ENCODE assay signal across 8 cellular contexts in genomic region chr17:76147211-76148014, GRCh38. TPM values are rescaled to one million over a fixed set of nuclear protein-coding genes. Genes with fewer than 3 reads are reported as not detected.
A peak's percentile ranks its signal among the peaks of the same experiment; 100 is the strongest.
DNase-seq lines count a peak whose midpoint lies in the region; ATAC-seq, FAIRE-seq and TF ChIP-seq lines count a peak whose summit lies in the region.

No MANE protein-coding gene starts in this region.

- CTCF ChIA-PET in activated CD4-positive, alpha-beta memory T cell treated with anti-CD3 and anti-CD28 coated beads for 36 hours (lab: Charles Lee): interaction anchor here (1.1 to 2.7 kb wide), 2 partner anchors 34 to 132 kb away, joined by 7 to 14 read pairs; no protein-coding TSS in a partner anchor
- CTCF ChIA-PET in HepG2 (lab: Yijun Ruan, JAX; ENCODE audit: low intra/inter-chr PET ratio, low total read pairs): interaction anchor here (1.3 to 3.7 kb wide), 3 partner anchors 23 to 35 kb away, joined by 3 to 50 read pairs (median 6); no protein-coding TSS in a partner anchor

- no peaks in the 10 kb centered on the region for H4K20me1 ChIP-seq in HepG2 (ENCODE audit: insufficient read depth, low read length)

- FAIRE-seq in HepG2 (lab: Jason Lieb, UNC): peak; percentile 88

- in situ Hi-C loops in HepG2 (cut with HindIII; ENCODE audit: extremely low pct_ligation_motif_present, low pct_unique_long_range_greater_than_20kb): no loop called here

- TF ChIP-seq EP300 in HepG2 (IDR thresholded peaks at IDR 0.05; ENCODE audit: low read depth in 2 of 2, low read length in 2 of 2) (no peak), HepG2 (CRISPR knock-in tag; IDR thresholded peaks at IDR 0.05; ENCODE audit: borderline replicate concordance) (no peak)

- no peak overlapping the region for H3K4me2 ChIP-seq in HepG2 (ENCODE audit: low read depth, low read length)

- peak overlapping the region; percentile 93 for H3K27ac Mint-ChIP-seq in activated CD4-positive, alpha-beta memory T cell treated with anti-CD3 and anti-CD28 coated beads for 36 hours

- TF ChIP-seq CTCF in HepG2 (CRISPR knock-in tag; IDR thresholded peaks at IDR 0.05): peak; percentile 69

- 53% methylated on average over 13 of the region's 13 CpGs for WGBS in HepG2 (ENCODE audit: low lambda C conversion rate)

- H2AFZ ChIP-seq in HepG2 (ENCODE audit: low read length): no peak overlapping the region

- H3K4me1 Mint-ChIP-seq in activated CD4-positive, alpha-beta memory T cell treated with anti-CD3 and anti-CD28 coated beads for 36 hours (ENCODE audit: low read depth): peaks cover 62% of the 10 kb centered on the region

- TF ChIP-seq RAD21 in HepG2 (CRISPR knock-in tag; IDR thresholded peaks at IDR 0.05): peak; percentile 50; the same call in 1 of the 2 replicates

- no peak overlapping the region for H3K4me3 ChIP-seq in HepG2 (replicated peaks in 1 of 3; ENCODE audit: insufficient read depth in 1 of 3, low read depth in 2 of 3, low read length in 3 of 3)

- no peaks in the 10 kb centered on the region for H3K9me3 Mint-ChIP-seq in activated CD4-positive, alpha-beta memory T cell treated with anti-CD3 and anti-CD28 coated beads for 36 hours

- H3K27ac ChIP-seq in HepG2 (ENCODE audit: extremely low read length, insufficient read depth, low read length): no peak overlapping the region

- H3K27me3 Mint-ChIP-seq in activated CD4-positive, alpha-beta memory T cell treated with anti-CD3 and anti-CD28 coated beads for 36 hours: no peaks in the 10 kb centered on the region

- ATAC-seq in HepG2 (no peak), HG02970 (IDR thresholded peaks at IDR 0.05; ENCODE audit: low FRiP score, unreplicated experiment) (no peak), HG03135 (IDR thresholded peaks at IDR 0.05; ENCODE audit: unreplicated experiment) (no peak), HG03378 (IDR thresholded peaks at IDR 0.05; ENCODE audit: unreplicated experiment) (no peak)

- H3K36me3 Mint-ChIP-seq in activated CD4-positive, alpha-beta memory T cell treated with anti-CD3 and anti-CD28 coated beads for 36 hours: peaks cover 15% of the 10 kb centered on the region

- POLR2A ChIA-PET in activated CD4-positive, alpha-beta memory T cell treated with anti-CD3 and anti-CD28 coated beads for 36 hours (lab: Charles Lee): no interaction called here
- POLR2A ChIA-PET in HepG2 (lab: Yijun Ruan, JAX): interaction anchor here (1.0 kb wide), 1 partner anchor 9 kb away, joined by 5 read pairs; no protein-coding TSS in a partner anchor

- peaks cover 0 to 26% of the 10 kb centered on the region in 2 experiments for H3K27me3 ChIP-seq in HepG2 (ENCODE audit: control insufficient read depth in 1 of 2, insufficient read depth in 2 of 2, low read length in 2 of 2)

- no peak for TF ChIP-seq POLR2A in HepG2 (IDR thresholded peaks at IDR 0.05; ENCODE audit: insufficient read depth in 1 of 2, low read depth in 2 of 2, low read length in 2 of 2)

- no peak overlapping the region for H3K9ac ChIP-seq in HepG2 (ENCODE audit: insufficient read depth, low read depth, low read length)

- H3K4me1 ChIP-seq in HepG2 (ENCODE audit: insufficient read depth, low read length): peaks cover 32% of the 10 kb centered on the region

- H3K9me3 ChIP-seq in HepG2 (ENCODE audit: low read length): no peaks in the 10 kb centered on the region

- H3K4me3 Mint-ChIP-seq in activated CD4-positive, alpha-beta memory T cell treated with anti-CD3 and anti-CD28 coated beads for 36 hours: no peak overlapping the region

- no peaks in the 10 kb centered on the region for H3K79me2 ChIP-seq in HepG2 (ENCODE audit: insufficient read depth, low read length)

- H3K36me3 ChIP-seq in HepG2 (replicated peaks in 1 of 2; ENCODE audit: control insufficient read depth in 1 of 2, insufficient read depth in 2 of 2, low read length in 2 of 2): no peaks in the 10 kb centered on the region

- no TSS peak for BruUV-seq in HepG2 (replicated peaks; lab: Mats Ljungman, UMichigan)

- intact Hi-C loops in activated CD4-positive, alpha-beta memory T cell treated with anti-CD3 and anti-CD28 coated beads for 36 hours (cut with micrococcal nuclease): no loop called here
- intact Hi-C loops in HepG2 (cut with micrococcal nuclease; ENCODE audit: unreplicated experiment): no loop called here

- peak; percentile 50 for DNase-seq in D341Med (ENCODE audit: low spot score)
- DNase-seq in Kasumi-1 (lab: John Stamatoyannopoulos, UW): peak; percentile 71 to 77
- no peak for DNase-seq in activated CD4-positive, alpha-beta memory T cell treated with anti-CD3 and anti-CD28 coated beads for 36 hours
- DNase-seq in HepG2 (ENCODE audit: low spot score): peak; percentile 45
- DNase-seq in ecto neural progenitor cell (ENCODE audit: low spot score): no peak

RNA-seq across cellular contexts. Expression of gene FOXJ1, which starts 6.4 kb away (rescaled TPM):
- under 1 TPM; 0.22 to 0.29 TPM for total RNA-seq in activated CD4-positive, alpha-beta memory T cell treated with anti-CD3 and anti-CD28 coated beads for 36 hours
- total RNA-seq in HepG2 (2016; rRNA removed; fragmentation: Illumina TruSeq; extraction: Trizol): 1.4 and 1.6 TPM in 2 replicates
- total RNA-seq in HepG2 (2016; cell fraction: cytosol; rRNA removed; fragmentation: Illumina TruSeq; extraction: Trizol; ENCODE audit: low read depth): 0.09 and 0.30 TPM in 2 replicates
- total RNA-seq in HepG2 (2016; cell fraction: insoluble cytoplasmic fraction; rRNA removed; fragmentation: Illumina TruSeq; extraction: Trizol): 1.4 and 1.9 TPM in 2 replicates
- 0.77 and 0.93 TPM in 2 replicates for total RNA-seq in HepG2 (2016; cell fraction: membrane; rRNA removed; fragmentation: Illumina TruSeq; extraction: Trizol)
- total RNA-seq in HepG2 (2016; cell fraction: nucleus; rRNA removed; fragmentation: Illumina TruSeq; extraction: Trizol): 0.94 and 1.3 TPM in 2 replicates
- polyA plus RNA-seq in HepG2 (2011; rRNA removed): 0.98 and 1.2 TPM in 2 replicates
- 0.82 and 1.5 TPM in 2 replicates for polyA plus RNA-seq in HepG2 (2011; cell fraction: cytosol; rRNA removed)
- polyA plus RNA-seq in HepG2 (2011; cell fraction: nucleus; rRNA removed): 2.8 and 3.7 TPM in 2 replicates
- polyA plus RNA-seq in HepG2 (2012): 0.66 and 0.96 TPM in 2 replicates
- 0.31 and 0.45 TPM in 2 replicates for polyA plus RNA-seq in HepG2 (2016; cell fraction: cytosol; fragmentation: Illumina TruSeq; extraction: Trizol; ENCODE audit: low read depth)
- polyA plus RNA-seq in HepG2 (2016; cell fraction: insoluble cytoplasmic fraction; fragmentation: Illumina TruSeq; extraction: Trizol; ENCODE audit: low read depth): 1.3 and 1.4 TPM in 2 replicates
- 0.61 and 0.62 TPM in 2 replicates for polyA plus RNA-seq in HepG2 (2016; cell fraction: membrane; fragmentation: Illumina TruSeq; extraction: Trizol; ENCODE audit: low read depth)
- polyA plus RNA-seq in HepG2 (2016; cell fraction: nucleus; fragmentation: Illumina TruSeq; extraction: Trizol; ENCODE audit: insufficient read depth, low read depth): 2.0 and 2.1 TPM in 2 replicates
- 0.05 and 1.5 TPM in 2 replicates for polyA minus RNA-seq in HepG2 (2011; rRNA and poly(A)+ RNA removed; ENCODE audit: low replicate concordance)
- 0.35 and 0.40 TPM in 2 replicates for polyA minus RNA-seq in HepG2 (2011; cell fraction: cytosol; rRNA and poly(A)+ RNA removed)
- polyA minus RNA-seq in HepG2 (2011; cell fraction: nucleus; rRNA and poly(A)+ RNA removed): 0.37 and 0.52 TPM in 2 replicates

RNA-seq across cellular contexts. Expression of gene EXOC7, which starts 43.8 kb away (rescaled TPM):
- total RNA-seq in activated CD4-positive, alpha-beta memory T cell treated with anti-CD3 and anti-CD28 coated beads for 36 hours: 10 to 100 TPM; 63.3 to 66.0 TPM
- 116 and 118 TPM in 2 replicates for total RNA-seq in HepG2 (2016; rRNA removed; fragmentation: Illumina TruSeq; extraction: Trizol)
- 32.5 and 33.1 TPM in 2 replicates for total RNA-seq in HepG2 (2016; cell fraction: cytosol; rRNA removed; fragmentation: Illumina TruSeq; extraction: Trizol; ENCODE audit: low read depth)
- 112 and 113 TPM in 2 replicates for total RNA-seq in HepG2 (2016; cell fraction: insoluble cytoplasmic fraction; rRNA removed; fragmentation: Illumina TruSeq; extraction: Trizol)
- total RNA-seq in HepG2 (2016; cell fraction: membrane; rRNA removed; fragmentation: Illumina TruSeq; extraction: Trizol): 41.7 and 48.8 TPM in 2 replicates
- 80.6 and 103 TPM in 2 replicates for total RNA-seq in HepG2 (2016; cell fraction: nucleus; rRNA removed; fragmentation: Illumina TruSeq; extraction: Trizol)
- polyA plus RNA-seq in HepG2 (2011; rRNA removed): 86.9 and 118 TPM in 2 replicates
- 65.5 and 68.0 TPM in 2 replicates for polyA plus RNA-seq in HepG2 (2011; cell fraction: cytosol; rRNA removed)
- polyA plus RNA-seq in HepG2 (2011; cell fraction: nucleus; rRNA removed): 259 and 277 TPM in 2 replicates
- polyA plus RNA-seq in HepG2 (2012): 100 and 124 TPM in 2 replicates
- 7.1 and 8.4 TPM in 2 replicates for polyA plus RNA-seq in HepG2 (2016; cell fraction: cytosol; fragmentation: Illumina TruSeq; extraction: Trizol; ENCODE audit: low read depth)
- polyA plus RNA-seq in HepG2 (2016; cell fraction: insoluble cytoplasmic fraction; fragmentation: Illumina TruSeq; extraction: Trizol; ENCODE audit: low read depth): 78.0 and 79.6 TPM in 2 replicates
- polyA plus RNA-seq in HepG2 (2016; cell fraction: membrane; fragmentation: Illumina TruSeq; extraction: Trizol; ENCODE audit: low read depth): 18.4 and 21.9 TPM in 2 replicates
- 147 and 170 TPM in 2 replicates for polyA plus RNA-seq in HepG2 (2016; cell fraction: nucleus; fragmentation: Illumina TruSeq; extraction: Trizol; ENCODE audit: insufficient read depth, low read depth)
- 144 and 202 TPM in 2 replicates for polyA minus RNA-seq in HepG2 (2011; rRNA and poly(A)+ RNA removed; ENCODE audit: low replicate concordance)
- polyA minus RNA-seq in HepG2 (2011; cell fraction: cytosol; rRNA and poly(A)+ RNA removed): 69.7 and 91.8 TPM in 2 replicates
- polyA minus RNA-seq in HepG2 (2011; cell fraction: nucleus; rRNA and poly(A)+ RNA removed): 113 and 132 TPM in 2 replicates

Comparison
In these comparisons a context has a peak if more than half of its experiments do, and no peak if none do; other contexts are left out.
1. DNase-seq: peak in D341Med (single experiment), Kasumi-1 (2 of 2) and HepG2 (single experiment); none in activated CD4-positive, alpha-beta memory T cell treated with anti-CD3 and anti-CD28 coated beads for 36 hours (single experiment) and ecto neural progenitor cell (single experiment).